ENCODE assay signal across 11 cellular contexts in the genomic region with DNA sequence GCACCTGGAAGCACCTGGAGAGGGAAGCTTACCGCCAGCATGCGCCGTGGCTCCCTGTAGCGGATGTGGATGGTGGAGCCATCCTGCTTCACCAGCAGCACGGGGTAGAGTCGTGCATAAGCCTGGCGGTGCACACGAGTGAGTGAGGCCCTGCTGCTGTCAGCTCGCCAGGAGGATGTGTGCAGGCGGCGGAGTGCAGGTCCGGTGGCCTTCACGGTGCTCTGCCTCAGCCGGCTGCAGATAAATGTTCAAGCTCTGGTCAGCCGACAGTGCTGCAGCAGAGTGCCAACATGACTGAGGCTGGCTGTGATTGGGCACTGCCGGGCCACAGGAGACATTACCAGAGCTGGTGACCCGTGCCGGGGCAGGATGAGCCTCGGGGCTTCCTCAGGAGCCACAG. TPM values are rescaled to one million over a fixed set of nuclear protein-coding genes. Genes with fewer than 3 reads are reported as not detected.
DNase-seq lines count a peak whose midpoint lies in the region; ATAC-seq and TF ChIP-seq lines count a peak whose summit lies in the region.
"Had no signal": no experiment of that assay in that cellular context is flagged by ENCODE, and none has a peak within 500 bp of the region (broad histone marks: within the 10 kb centered on the region; RNA-seq: fewer than 3 reads in every experiment).

No MANE protein-coding gene starts in this region.

- peaks cover 15% of the 10 kb centered on the region for H3K4me1 Mint-ChIP-seq in Caco-2 (ENCODE audit: low read depth, unreplicated experiment)
- peaks cover 33% of the 10 kb centered on the region for H3K4me1 Mint-ChIP-seq in activated naive CD8-positive, alpha-beta T cell (ENCODE audit: low read depth)
- H3K4me1 Mint-ChIP-seq in natural killer cell = peaks cover 24 to 33% of the 10 kb centered on the region in 2 donors

- CTCF ChIA-PET in Caco-2 (lab: Charles Lee) = no interaction called here
- CTCF ChIA-PET in IMR-90 (lab: Yijun Ruan, JAX) = no interaction called here

- peaks cover 22% of the 10 kb centered on the region for H3K4me1 ChIP-seq in Caco-2
- peaks cover 6% of the 10 kb centered on the region for H3K4me1 ChIP-seq in IMR-90 (ENCODE audit: control insufficient read depth, insufficient read depth, low read length)

- H3K4me3 ChIP-seq in Caco-2 (ENCODE audit: low read depth, low read length) (no peak overlapping the region), IMR-90 (ENCODE audit: insufficient read depth, low read depth, low read length) (no peak overlapping the region)

- no peak overlapping the region for H3K9ac ChIP-seq in IMR-90 (ENCODE audit: low read depth, low read length)

- H3K27me3 ChIP-seq in Caco-2 (replicated peaks; ENCODE audit: control insufficient read depth, insufficient read depth, low read length) = no peaks in the 10 kb centered on the region
- no peaks in the 10 kb centered on the region for H3K27me3 ChIP-seq in IMR-90 (ENCODE audit: control insufficient read depth, insufficient read depth, low read length)

- H3K4me3 Mint-ChIP-seq in Caco-2 (ENCODE audit: unreplicated experiment) (peak overlapping the region; percentile 99), natural killer cell (peak overlapping the region; percentile 93)
- H3K4me3 Mint-ChIP-seq in activated naive CD8-positive, alpha-beta T cell = peak overlapping the region; percentile 92

- no peak overlapping the region for H2BK15ac ChIP-seq in IMR-90 (ENCODE audit: low read depth, low read length)

- in situ Hi-C loops in IMR-90 (cut with MboI; ENCODE audit: low sequenced_read_pairs) = no loop called here

- peaks cover 41% of the 10 kb centered on the region for H3K36me3 Mint-ChIP-seq in Caco-2 (ENCODE audit: insufficient read depth, unreplicated experiment)
- no peaks in the 10 kb centered on the region for H3K36me3 Mint-ChIP-seq in activated naive CD8-positive, alpha-beta T cell
- no peaks in the 10 kb centered on the region for H3K36me3 Mint-ChIP-seq in natural killer cell

- dilution Hi-C loops in IMR-90 (cut with HindIII; ENCODE audit: low sequenced_read_pairs, unreplicated experiment) = no loop called here

- no peak overlapping the region for H3K23ac ChIP-seq in IMR-90 (ENCODE audit: low read depth, low read length)

- no peak for TF ChIP-seq RAD21 in IMR-90 (IDR thresholded peaks at IDR 0.05; ENCODE audit: low read length)

- no peak overlapping the region for H3K27ac Mint-ChIP-seq in Caco-2 (ENCODE audit: unreplicated experiment)
- no peak overlapping the region for H3K27ac Mint-ChIP-seq in activated naive CD8-positive, alpha-beta T cell
- peak overlapping the region in 1 of 2 donors; percentile 86 for H3K27ac Mint-ChIP-seq in natural killer cell

- H3K36me3 ChIP-seq in Caco-2 (ENCODE audit: control insufficient read depth, insufficient read depth, low read length) (no peaks in the 10 kb centered on the region), IMR-90 (ENCODE audit: control insufficient read depth, insufficient read depth, low read length) (peaks cover 13% of the 10 kb centered on the region)

- 95% methylated on average over 14 of the region's 19 CpGs; no CpG with 5 or more reads in 1 of the 2 experiments for WGBS in IMR-90 (ENCODE audit: extremely low coverage in 2 of 2, insufficient read length in 1 of 2), 2 experiments

- H4K91ac ChIP-seq in IMR-90 (ENCODE audit: insufficient read depth, low read depth, low read length) = no peak overlapping the region

- BruUV-seq in Caco-2 (replicated peaks; lab: Mats Ljungman, UMichigan) (no TSS peak), IMR-90 (replicated peaks; lab: Mats Ljungman, UMichigan) (no TSS peak)

- TF ChIP-seq CTCF in Caco-2 (IDR thresholded peaks at IDR 0.05; ENCODE audit: insufficient read depth in 1 of 2, low read depth in 1 of 2, low read length in 1 of 2, severe bottlenecking in 1 of 2, unreplicated experiment in 1 of 2) = no peak
- no peak for TF ChIP-seq CTCF in IMR-90 (conservative IDR thresholded peaks at IDR 0.05; ENCODE audit: low read depth, low read length)
- TF ChIP-seq CTCF in natural killer cell (IDR thresholded peaks at IDR 0.05) = no peak

- H2AFZ ChIP-seq in IMR-90 (replicated peaks; ENCODE audit: low read length, poor library complexity) = peak overlapping the region; percentile 23

- H3K4ac ChIP-seq in IMR-90 (ENCODE audit: low read depth, low read length) = no peak overlapping the region

- no peak overlapping the region for H2BK5ac ChIP-seq in IMR-90 (ENCODE audit: low read depth, low read length, poor library complexity, severe bottlenecking)

- no peak overlapping the region for H3K56ac ChIP-seq in IMR-90 (ENCODE audit: extremely low read depth, insufficient read depth, low read length)

- H2AK5ac ChIP-seq in IMR-90 (ENCODE audit: low read depth, low read length) = no peak overlapping the region

- no peak for DNase-seq in Caco-2
- DNase-seq in IMR-90 = no peak
- DNase-seq in natural killer cell = no peak
- DNase-seq in posterior vena cava (ENCODE audit: low spot score) = no peak
- no peak for DNase-seq in midbrain (lab: John Stamatoyannopoulos, UW)
- no peak for DNase-seq in epidermal melanocyte (ENCODE audit: insufficient read length, low spot score)
- DNase-seq: DMS79, hippocampal formation, Kasumi-1, NCI-H226 had no signal

- no peak overlapping the region for H2BK120ac ChIP-seq in IMR-90 (ENCODE audit: low read depth, low read length)

- H3K14ac ChIP-seq in IMR-90 (replicated peaks; ENCODE audit: low read depth, low read length) = no peak overlapping the region

- H3K18ac ChIP-seq in IMR-90 (ENCODE audit: low read depth, low read length) = no peak overlapping the region

- no peak overlapping the region for H4K8ac ChIP-seq in IMR-90 (ENCODE audit: low read depth in 2 of 2, low read length in 2 of 2)

- H3K27me3 Mint-ChIP-seq in Caco-2 (ENCODE audit: insufficient read depth, unreplicated experiment) (no peaks in the 10 kb centered on the region), natural killer cell (ENCODE audit: low read depth in 2 of 2) (no peaks in the 10 kb centered on the region)
- no peaks in the 10 kb centered on the region for H3K27me3 Mint-ChIP-seq in activated naive CD8-positive, alpha-beta T cell

- no peak for TF ChIP-seq POLR2A in IMR-90 (IDR thresholded peaks at IDR 0.05; ENCODE audit: low read depth, low read length)

- H3K4me2 ChIP-seq in IMR-90 (ENCODE audit: low read depth, low read length) = no peak overlapping the region

- peaks cover 7% of the 10 kb centered on the region for H3K9me1 ChIP-seq in IMR-90 (ENCODE audit: insufficient read depth, low read length)

- H3K9me3 Mint-ChIP-seq in Caco-2 (ENCODE audit: unreplicated experiment) (no peaks in the 10 kb centered on the region), natural killer cell (no peaks in the 10 kb centered on the region)
- no peaks in the 10 kb centered on the region for H3K9me3 Mint-ChIP-seq in activated naive CD8-positive, alpha-beta T cell (ENCODE audit: low read depth)

- H3K9me3 ChIP-seq in Caco-2 = no peaks in the 10 kb centered on the region
- no peaks in the 10 kb centered on the region for H3K9me3 ChIP-seq in IMR-90 (ENCODE audit: control insufficient read depth, insufficient read depth, low read length)

- H4K20me1 ChIP-seq in IMR-90 (ENCODE audit: insufficient read depth, low read length) = no peaks in the 10 kb centered on the region

- intact Hi-C loops in Caco-2 (cut with micrococcal nuclease; ENCODE audit: unreplicated experiment) (loop anchor here (2.0 to 10.0 kb wide), 2 partner anchors 25 to 623 kb away; partner anchors contain the start of gene ARF1), IMR-90 (cut with micrococcal nuclease) (no loop called here), natural killer cell (cut with micrococcal nuclease) (no loop called here), posterior vena cava (cut with DNase I) (no loop called here)

- ATAC-seq in IMR-90 (ENCODE audit: low read depth) (no peak), natural killer cell (no peak)

- POLR2A ChIA-PET in Caco-2 (lab: Charles Lee) = no interaction called here
- POLR2A ChIA-PET in IMR-90 (lab: Charles Lee; ENCODE audit: unreplicated experiment) = no interaction called here

- no peak overlapping the region for H4K5ac ChIP-seq in IMR-90 (ENCODE audit: low read depth, low read length)

- H2BK20ac ChIP-seq in IMR-90 (ENCODE audit: low read depth, low read length) = no peak overlapping the region

- H2AK9ac ChIP-seq in IMR-90 (replicated peaks; ENCODE audit: low read depth, low read length, poor library complexity) = no peak overlapping the region

- H3K79me1 ChIP-seq in IMR-90 (ENCODE audit: low read depth in 1 of 2, low read length in 2 of 2) = peaks cover 14 to 47% of the 10 kb centered on the region in 2 experiments; a peak in 3 of 4 replicates

- H3K27ac ChIP-seq in IMR-90 (ENCODE audit: insufficient read depth, low read length) = no peak overlapping the region

RNA-seq across cellular contexts. Expression of gene MRPL55, which starts 1.5 kb away (rescaled TPM):
- total RNA-seq in Caco-2 (2022) (63.7 and 69.9 TPM in 2 replicates), IMR-90 (2012; rRNA removed) (48.9 TPM in 2 replicates), natural killer cell (10 to 100 TPM; 50.0 to 70.6 (median 64.1) TPM), posterior vena cava (10 to 100 TPM; 30.0 to 30.9 TPM)
- polyA plus RNA-seq in IMR-90 (2012; rRNA removed) = 95.4 and 121 TPM in 2 replicates
- polyA plus RNA-seq in IMR-90 (2012; cell fraction: cytosol; rRNA removed) = 115 and 152 TPM in 2 replicates
- 146 and 244 TPM in 2 replicates for polyA plus RNA-seq in IMR-90 (2012; cell fraction: nucleus; rRNA removed; ENCODE audit: low replicate concordance)

RNA-seq across cellular contexts. Expression of gene C1orf35, which starts 4.5 kb away (rescaled TPM):
- 34.2 and 34.5 TPM in 2 replicates for total RNA-seq in Caco-2 (2022)
- total RNA-seq in IMR-90 (2012; rRNA removed) = 4.3 and 4.7 TPM in 2 replicates
- 13.0 and 15.4 TPM in 2 replicates for polyA plus RNA-seq in IMR-90 (2012; rRNA removed)
- polyA plus RNA-seq in IMR-90 (2012; cell fraction: cytosol; rRNA removed) = 20.6 and 27.3 TPM in 2 replicates
- 46.8 and 78.0 TPM in 2 replicates for polyA plus RNA-seq in IMR-90 (2012; cell fraction: nucleus; rRNA removed; ENCODE audit: low replicate concordance)
- total RNA-seq in natural killer cell = 10 to 100 TPM; 18.9 to 21.6 (median 19.6) TPM
- total RNA-seq in posterior vena cava = 1 to 10 TPM; 7.8 to 8.0 TPM

RNA-seq across cellular contexts. Expression of gene ARF1, which starts 25.1 kb away (rescaled TPM):
- 374 and 378 TPM in 2 replicates for total RNA-seq in Caco-2 (2022)
- total RNA-seq in IMR-90 (2012; rRNA removed) = 306 and 330 TPM in 2 replicates
- 1,099 and 1,100 TPM in 2 replicates for polyA plus RNA-seq in IMR-90 (2012; rRNA removed)
- polyA plus RNA-seq in IMR-90 (2012; cell fraction: cytosol; rRNA removed) = 570 and 893 TPM in 2 replicates
- 435 and 685 TPM in 2 replicates for polyA plus RNA-seq in IMR-90 (2012; cell fraction: nucleus; rRNA removed; ENCODE audit: low replicate concordance)
- 100 to 1,000 TPM; 368 to 427 (median 424) TPM for total RNA-seq in natural killer cell
- total RNA-seq in posterior vena cava = 100 to 1,000 TPM; 300 to 342 TPM

RNA-seq across cellular contexts. Expression of gene GUK1, which starts 32.4 kb away (rescaled TPM):
- 73.6 and 74.4 TPM in 2 replicates for total RNA-seq in Caco-2 (2022)
- total RNA-seq in IMR-90 (2012; rRNA removed) = 465 and 524 TPM in 2 replicates
- polyA plus RNA-seq in IMR-90 (2012; rRNA removed) = 548 and 630 TPM in 2 replicates
- 522 and 1,067 TPM in 2 replicates for polyA plus RNA-seq in IMR-90 (2012; cell fraction: cytosol; rRNA removed)
- 571 and 1,090 TPM in 2 replicates for polyA plus RNA-seq in IMR-90 (2012; cell fraction: nucleus; rRNA removed; ENCODE audit: low replicate concordance)
- total RNA-seq in natural killer cell = 100 to 1,000 TPM; 292 to 313 (median 308) TPM
- total RNA-seq in posterior vena cava = 100 to 1,000 TPM; 220 to 234 TPM

RNA-seq across cellular contexts. Expression of gene GJC2, which starts 42.1 kb away (rescaled TPM):
- total RNA-seq in Caco-2 (2022) (1.1 and 1.5 TPM in 2 replicates), IMR-90 (2012; rRNA removed) (1.1 and 1.4 TPM in 2 replicates), natural killer cell (1 to 10 TPM; 1.0 to 2.2 (median 1.7) TPM), posterior vena cava (1 to 10 TPM; 6.9 to 8.2 TPM)
- 1.7 and 2.6 TPM in 2 replicates for polyA plus RNA-seq in IMR-90 (2012; rRNA removed)
- polyA plus RNA-seq in IMR-90 (2012; cell fraction: cytosol; rRNA removed) = 1.5 and 2.6 TPM in 2 replicates
- 2.1 and 4.8 TPM in 2 replicates for polyA plus RNA-seq in IMR-90 (2012; cell fraction: nucleus; rRNA removed; ENCODE audit: low replicate concordance)
